8 cellular contexts compared by ENCODE assay signal in the genomic region with DNA sequence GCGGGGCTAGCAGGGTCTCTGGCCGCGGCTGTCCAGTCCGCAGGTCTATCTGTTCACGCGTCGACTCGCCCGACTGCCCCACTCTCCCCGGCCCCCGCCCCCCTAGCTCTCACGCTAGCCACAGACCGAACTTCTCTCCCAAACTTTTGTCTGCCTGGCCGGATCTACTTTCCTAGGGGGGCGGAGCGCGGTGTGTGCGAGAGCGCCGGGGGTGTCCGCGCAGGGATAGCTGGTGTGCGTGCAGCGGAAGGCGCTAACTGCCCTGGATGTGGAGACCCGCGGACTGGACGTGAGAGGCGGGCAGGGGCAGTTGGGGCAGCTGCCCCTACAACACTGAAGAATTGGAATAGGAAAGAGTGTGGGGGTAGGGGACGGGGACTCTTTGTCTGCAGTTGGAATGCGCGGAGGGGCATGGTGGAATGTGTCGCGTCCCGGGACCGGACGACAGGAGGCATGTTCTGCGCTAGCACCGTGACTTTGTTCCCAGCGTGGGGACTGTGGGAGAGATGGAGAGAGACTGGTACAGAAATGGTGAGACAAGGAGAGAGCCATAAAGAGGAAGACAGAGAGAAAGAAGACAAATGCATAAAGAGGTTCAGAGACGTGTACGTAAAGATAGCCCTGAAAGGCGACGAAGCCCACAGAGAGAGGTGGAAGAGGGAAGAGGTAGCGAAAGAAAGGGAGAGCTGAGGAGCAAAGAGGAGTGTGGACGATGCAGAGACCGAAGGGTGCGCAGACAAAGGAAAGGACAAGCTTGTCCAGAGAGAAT. TPM values are rescaled to one million over a fixed set of nuclear protein-coding genes. Genes with fewer than 3 reads are reported as not detected.
A peak's percentile ranks its signal among the peaks of the same experiment; 100 is the strongest.
DNase-seq lines count a peak whose midpoint lies in the region; ATAC-seq and TF ChIP-seq lines count a peak whose summit lies in the region.

Gene AJUBA (minus strand): TSS at position 75 of the 769 bp plus-strand sequence. CDS start 285 bp downstream, outside the sequence.

- ATAC-seq in natural killer cell treated with Interleukin-12 subunit alpha and Interleukin-12 subunit beta and Interleukin-15 and Interleukin-18, amount 100 ng/mL, for 72 hours: peak; percentile 82 to 84
- ATAC-seq in HG03520 (IDR thresholded peaks at IDR 0.05; ENCODE audit: unreplicated experiment): no peak

- H3K4me1 ChIP-seq in DOHH2 (ENCODE audit: control insufficient read depth, low read length): peaks cover 56% of the 10 kb centered on the region

- peak within 1 kb of the TSS; percentile 71 for H3K4me3 ChIP-seq in DOHH2 (ENCODE audit: low read length)
- peak within 1 kb of the TSS; percentile 95 for H3K4me3 ChIP-seq in fibroblast of the aortic adventitia (ENCODE audit: low read depth, low read length)

- intact Hi-C loops in activated T-helper 2 cell treated with anti-CD3 and anti-CD28 coated beads, Interferon-gamma antibody, Interleukin-2, Interleukin-4, amounts not matched to agents 10 μg/mL and 5 μg/mL and 100 μg/mL, durations not matched to agents 14 hours and 24 hours and 36 hours (cut with micrococcal nuclease): loop anchor here (1.0 to 2.0 kb wide), 3 partner anchors 25 to 412 kb away; partner anchors contain the start of genes HAUS4 and PRMT5

- H3K36me3 ChIP-seq in DOHH2 (ENCODE audit: control insufficient read depth, low read length): peaks cover 19% of the 10 kb centered on the region

- H3K27ac Mint-ChIP-seq in activated T-helper 2 cell treated with anti-CD3 and anti-CD28 coated beads, Interferon-gamma antibody, Interleukin-2, Interleukin-4, amounts not matched to agents 10 μg/mL and 5 μg/mL and 100 μg/mL, durations not matched to agents 14 hours and 24 hours and 36 hours: no peak within 1 kb of the TSS
- H3K27ac Mint-ChIP-seq in natural killer cell treated with Interleukin-12 subunit alpha and Interleukin-12 subunit beta and Interleukin-15 and Interleukin-18, amount 100 ng/mL, for 72 hours: no peak within 1 kb of the TSS

- H3K79me2 ChIP-seq in DOHH2 (ENCODE audit: control insufficient read depth, low read length): no peaks in the 10 kb centered on the region

- H3K27me3 ChIP-seq in DOHH2 (ENCODE audit: control insufficient read depth, low read length): peaks cover 3% of the 10 kb centered on the region; the same call in 1 of the 2 replicates

- H3K27ac ChIP-seq in DOHH2 (ENCODE audit: low read depth, low read length): no peak within 1 kb of the TSS

- no peaks in the 10 kb centered on the region for H3K9me2 ChIP-seq in DOHH2 (replicated peaks; ENCODE audit: control insufficient read depth, low read length)

- H3K36me3 Mint-ChIP-seq in activated T-helper 2 cell treated with anti-CD3 and anti-CD28 coated beads, Interferon-gamma antibody, Interleukin-2, Interleukin-4, amounts not matched to agents 10 μg/mL and 5 μg/mL and 100 μg/mL, durations not matched to agents 14 hours and 24 hours and 36 hours (ENCODE audit: low read depth): peaks cover 4% of the 10 kb centered on the region
- H3K36me3 Mint-ChIP-seq in natural killer cell treated with Interleukin-12 subunit alpha and Interleukin-12 subunit beta and Interleukin-15 and Interleukin-18, amount 100 ng/mL, for 72 hours: no peaks in the 10 kb centered on the region

- TF ChIP-seq CTCF in DOHH2 (IDR thresholded peaks at IDR 0.05; ENCODE audit: low read depth, low read length, poor library complexity, severe bottlenecking): no peak
- no peak for TF ChIP-seq CTCF in fibroblast of the aortic adventitia (IDR thresholded peaks at IDR 0.05; ENCODE audit: insufficient read depth, low read length)

- H3K27me3 Mint-ChIP-seq in activated T-helper 2 cell treated with anti-CD3 and anti-CD28 coated beads, Interferon-gamma antibody, Interleukin-2, Interleukin-4, amounts not matched to agents 10 μg/mL and 5 μg/mL and 100 μg/mL, durations not matched to agents 14 hours and 24 hours and 36 hours (ENCODE audit: low read depth): peaks cover 17% of the 10 kb centered on the region
- H3K27me3 Mint-ChIP-seq in natural killer cell treated with Interleukin-12 subunit alpha and Interleukin-12 subunit beta and Interleukin-15 and Interleukin-18, amount 100 ng/mL, for 72 hours: peaks cover 8 to 13% of the 10 kb centered on the region in 2 donors

- H3K4me2 ChIP-seq in DOHH2 (ENCODE audit: low read length): peak within 1 kb of the TSS; percentile 67

- peaks cover 6% of the 10 kb centered on the region for H3K4me1 Mint-ChIP-seq in activated T-helper 2 cell treated with anti-CD3 and anti-CD28 coated beads, Interferon-gamma antibody, Interleukin-2, Interleukin-4, amounts not matched to agents 10 μg/mL and 5 μg/mL and 100 μg/mL, durations not matched to agents 14 hours and 24 hours and 36 hours (ENCODE audit: low read depth)
- peaks cover 0 to 5% of the 10 kb centered on the region in 2 donors for H3K4me1 Mint-ChIP-seq in natural killer cell treated with Interleukin-12 subunit alpha and Interleukin-12 subunit beta and Interleukin-15 and Interleukin-18, amount 100 ng/mL, for 72 hours (ENCODE audit: low read depth in 2 of 2)

- peak; percentile 93 for DNase-seq in HK-2 (ENCODE audit: unreplicated experiment)
- peak; percentile 91 for DNase-seq in RKO (ENCODE audit: low spot score)
- DNase-seq in activated T-helper 2 cell treated with anti-CD3 and anti-CD28 coated beads, Interferon-gamma antibody, Interleukin-2, Interleukin-4, amounts not matched to agents 10 μg/mL and 5 μg/mL and 100 μg/mL, durations not matched to agents 14 hours and 24 hours and 36 hours (ENCODE audit: low spot score): peak; percentile 69
- DNase-seq in fibroblast of the aortic adventitia (ENCODE audit: low read depth): peak; percentile 93
- DNase-seq in natural killer cell treated with Interleukin-12 subunit alpha and Interleukin-12 subunit beta and Interleukin-15 and Interleukin-18, amount 100 ng/mL, for 72 hours (ENCODE audit: low spot score): peak; percentile 73
- peak; percentile 40 to 74 (median 61) for DNase-seq in stimulated activated naive CD4-positive, alpha-beta T cell (lab: John Stamatoyannopoulos, UW)

- H3K9me3 Mint-ChIP-seq in activated T-helper 2 cell treated with anti-CD3 and anti-CD28 coated beads, Interferon-gamma antibody, Interleukin-2, Interleukin-4, amounts not matched to agents 10 μg/mL and 5 μg/mL and 100 μg/mL, durations not matched to agents 14 hours and 24 hours and 36 hours: no peaks in the 10 kb centered on the region
- no peaks in the 10 kb centered on the region for H3K9me3 Mint-ChIP-seq in natural killer cell treated with Interleukin-12 subunit alpha and Interleukin-12 subunit beta and Interleukin-15 and Interleukin-18, amount 100 ng/mL, for 72 hours

- H3K4me3 Mint-ChIP-seq in activated T-helper 2 cell treated with anti-CD3 and anti-CD28 coated beads, Interferon-gamma antibody, Interleukin-2, Interleukin-4, amounts not matched to agents 10 μg/mL and 5 μg/mL and 100 μg/mL, durations not matched to agents 14 hours and 24 hours and 36 hours (ENCODE audit: low read depth): peak within 1 kb of the TSS; percentile 27
- no peak within 1 kb of the TSS for H3K4me3 Mint-ChIP-seq in natural killer cell treated with Interleukin-12 subunit alpha and Interleukin-12 subunit beta and Interleukin-15 and Interleukin-18, amount 100 ng/mL, for 72 hours

- H3F3A ChIP-seq in DOHH2 (ENCODE audit: control insufficient read depth, insufficient read depth): peaks cover 9% of the 10 kb centered on the region

- no peaks in the 10 kb centered on the region for H4K20me1 ChIP-seq in DOHH2 (ENCODE audit: control insufficient read depth, insufficient read depth, low read depth, low read length)

- no peaks in the 10 kb centered on the region for H3K9me3 ChIP-seq in DOHH2 (ENCODE audit: control insufficient read depth, insufficient read depth, low read length)

RNA-seq across cellular contexts. Expression of gene AJUBA, which starts in this region (rescaled TPM):
- total RNA-seq in activated T-helper 2 cell treated with anti-CD3 and anti-CD28 coated beads, Interferon-gamma antibody, Interleukin-2, Interleukin-4, amounts not matched to agents 10 μg/mL and 5 μg/mL and 100 μg/mL, durations not matched to agents 14 hours and 24 hours and 36 hours: 1.5 and 2.1 TPM in 2 replicates
- total RNA-seq in fibroblast of the aortic adventitia (ENCODE audit: low replicate concordance): 14.6 and 47.6 TPM in 2 replicates
- 1 to 10 TPM in 1 of 2 donors, under 1 TPM in 1; 0.17 to 2.1 TPM for total RNA-seq in natural killer cell treated with Interleukin-12 subunit alpha and Interleukin-12 subunit beta and Interleukin-15 and Interleukin-18, amount 100 ng/mL, for 72 hours
